7 cellular contexts compared by ENCODE assay signal in the genomic region with DNA sequence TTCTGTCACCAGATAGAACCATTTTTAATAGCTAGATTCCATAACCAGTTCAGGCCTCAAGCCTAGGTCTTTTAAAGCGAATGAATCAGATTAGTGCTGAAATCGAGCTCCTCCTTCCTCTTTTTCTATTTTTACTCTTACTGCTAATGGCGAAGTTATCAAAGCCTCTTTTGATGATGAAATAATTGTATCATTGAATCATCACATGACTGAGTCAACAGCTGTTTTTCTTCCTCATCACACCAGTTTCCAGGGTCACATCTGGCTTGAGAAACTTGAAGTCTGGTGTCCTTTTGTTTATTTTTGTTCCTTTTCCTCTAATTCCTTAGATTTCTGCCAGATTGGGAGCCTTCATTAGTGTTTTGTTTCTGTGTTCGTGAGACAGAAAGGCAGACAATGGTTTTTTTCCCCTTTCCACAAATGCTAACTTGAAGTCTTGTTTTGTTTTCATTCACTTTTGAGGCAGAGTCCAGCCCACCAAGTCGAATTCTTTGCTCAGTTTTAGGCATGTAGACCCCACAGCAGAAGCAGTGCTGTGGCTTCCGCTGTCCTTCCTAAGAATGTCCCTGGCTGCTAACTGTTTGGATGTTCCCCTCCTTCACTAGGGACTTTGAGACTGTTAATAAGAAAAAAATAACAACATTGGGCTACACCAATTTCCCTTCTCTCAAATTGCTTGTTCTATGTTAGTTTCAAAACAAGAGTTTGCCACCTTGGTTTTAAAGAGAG. TPM values are rescaled to one million over a fixed set of nuclear protein-coding genes. Genes with fewer than 3 reads are reported as not detected.
DNase-seq lines count a peak whose midpoint lies in the region; ATAC-seq and TF ChIP-seq lines count a peak whose summit lies in the region.

No MANE protein-coding gene starts in this region.

- DNase-seq in NOMO-1 (lab: John Stamatoyannopoulos, UW; ENCODE audit: unreplicated experiment in 2 of 2) (peak; percentile 77 to 98), dermis blood vessel endothelial cell (peak; percentile 25), mesenchymal stem cell (peak; percentile 95), uterus (peak in 1 of 2 donors; percentile 56), NCI-H82 treated with DMSO at 0.1 percent for 48 hours (lab: John Stamatoyannopoulos, UW; ENCODE audit: unreplicated experiment) (no peak)

- no peak overlapping the region for H3K4me2 ChIP-seq in mesenchymal stem cell (ENCODE audit: low read length, poor library complexity, severe bottlenecking)

- no peaks in the 10 kb centered on the region for H3K79me1 ChIP-seq in mesenchymal stem cell (replicated peaks; ENCODE audit: low read length, poor library complexity, severe bottlenecking)

- H3K4me1 ChIP-seq in mesenchymal stem cell (ENCODE audit: control insufficient read depth, insufficient read depth, low read depth, low read length) (no peaks in the 10 kb centered on the region), uterus (peaks cover 0 to 13% of the 10 kb centered on the region in 2 donors)

- H3K9ac ChIP-seq in mesenchymal stem cell (ENCODE audit: low read length): peak overlapping the region; percentile 75

- H3K4ac ChIP-seq in mesenchymal stem cell (ENCODE audit: low read depth in 1 of 2, low read length in 2 of 2): peak overlapping the region in 1 of 2 experiments; percentile 76

- intact Hi-C loops in uterus (cut with DNase I; ENCODE audit: low total_unique reads): no loop called here

- H3K18ac ChIP-seq in mesenchymal stem cell (ENCODE audit: low read depth in 1 of 2, low read length in 2 of 2): peak overlapping the region; percentile 81 to 92

- H2BK5ac ChIP-seq in mesenchymal stem cell (ENCODE audit: low read depth, low read length, poor library complexity, severe bottlenecking): no peak overlapping the region

- H3K27ac ChIP-seq in mesenchymal stem cell (ENCODE audit: low read length, poor library complexity, severe bottlenecking) (no peak overlapping the region), uterus (peak overlapping the region; percentile 87 to 94)

- 31% methylated on average over 3 of the region's 6 CpGs for WGBS in mesenchymal stem cell

- H2AFZ ChIP-seq in mesenchymal stem cell (ENCODE audit: low read depth, low read length): no peak overlapping the region

- TF ChIP-seq CTCF in uterus (IDR thresholded peaks at IDR 0.05): no peak

- no peak for TF ChIP-seq POLR2A in uterus (IDR thresholded peaks at IDR 0.05)

- no peak overlapping the region for H2BK120ac ChIP-seq in mesenchymal stem cell (ENCODE audit: low read depth, low read length)

- ATAC-seq in HG03139 (IDR thresholded peaks at IDR 0.05; ENCODE audit: unreplicated experiment) (no peak), GM19463 (IDR thresholded peaks at IDR 0.05; ENCODE audit: unreplicated experiment) (no peak)

- H3K23ac ChIP-seq in mesenchymal stem cell (ENCODE audit: low read length in 2 of 2): no peak overlapping the region

- no peak overlapping the region for H2BK15ac ChIP-seq in mesenchymal stem cell (ENCODE audit: low read depth, poor library complexity, severe bottlenecking)

- H3K9me3 ChIP-seq in mesenchymal stem cell (ENCODE audit: control insufficient read depth, low read length) (no peaks in the 10 kb centered on the region), uterus (no peaks in the 10 kb centered on the region)

- peak overlapping the region in 1 of 2 experiments; percentile 75 for H3K14ac ChIP-seq in mesenchymal stem cell (ENCODE audit: low read length in 2 of 2)

- H3K27me3 ChIP-seq in mesenchymal stem cell (ENCODE audit: control insufficient read depth in 1 of 2, insufficient read depth in 1 of 2, low read length in 2 of 2): peaks cover 0 to 27% of the 10 kb centered on the region in 2 experiments
- H3K27me3 ChIP-seq in uterus: no peaks in the 10 kb centered on the region

- no peaks in the 10 kb centered on the region for H3K36me3 ChIP-seq in mesenchymal stem cell (ENCODE audit: control insufficient read depth in 1 of 2, insufficient read depth in 2 of 2, low read depth in 1 of 2, low read length in 2 of 2)
- H3K36me3 ChIP-seq in uterus: no peaks in the 10 kb centered on the region

- H2BK12ac ChIP-seq in mesenchymal stem cell (ENCODE audit: low read length in 2 of 2): peak overlapping the region in 1 of 2 experiments; percentile 91

- peak overlapping the region; percentile 16 for H4K8ac ChIP-seq in mesenchymal stem cell (ENCODE audit: low read length)

- H2AK5ac ChIP-seq in mesenchymal stem cell (ENCODE audit: low read length, severe bottlenecking): no peak overlapping the region

- H3K4me3 ChIP-seq in mesenchymal stem cell (ENCODE audit: insufficient read depth in 1 of 2, low read depth in 1 of 2, low read length in 2 of 2) (no peak overlapping the region), uterus (no peak overlapping the region)

- H4K91ac ChIP-seq in mesenchymal stem cell (ENCODE audit: low read length): peak overlapping the region; percentile 6

RNA-seq across cellular contexts. Expression of gene FMOD, which starts 51.9 kb away (rescaled TPM):
- 11.4 and 21.2 TPM in 2 replicates for total RNA-seq in dermis blood vessel endothelial cell
- polyA plus RNA-seq in mesenchymal stem cell (2013, experiment 1 of 2): 1.3 TPM
- polyA plus RNA-seq in mesenchymal stem cell (2013, experiment 2 of 2): 1.4 TPM
- 100 to 1,000 TPM in 1 of 4 donors, 10 to 100 TPM in 3; 41.8 to 119 (median 82.7) TPM for total RNA-seq in uterus
